Comparison of ENCODE assay signal across 10 cellular contexts in the genomic region with DNA sequence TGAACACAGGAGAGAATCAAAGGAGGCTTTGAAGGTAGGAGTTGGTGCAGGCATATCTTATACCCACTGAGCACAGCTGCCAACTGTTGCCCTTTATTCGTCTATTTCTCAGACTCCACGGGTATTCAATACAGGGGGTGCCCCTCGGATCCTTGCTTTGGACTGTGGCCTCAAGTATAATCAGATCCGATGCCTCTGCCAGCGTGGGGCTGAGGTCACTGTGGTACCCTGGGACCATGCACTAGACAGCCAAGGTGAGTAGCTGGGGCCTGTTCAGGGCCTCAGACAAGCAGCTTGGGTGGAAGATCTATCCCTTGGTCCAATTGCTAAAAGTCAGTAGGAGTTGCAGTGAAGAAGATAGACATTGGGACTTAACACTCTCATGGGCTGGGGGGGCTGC. TPM values are rescaled to one million over a fixed set of nuclear protein-coding genes. Genes with fewer than 3 reads are reported as not detected.
"Had no signal": no experiment of that assay in that cellular context is flagged by ENCODE, and none has a peak within 500 bp of the region (broad histone marks: within the 10 kb centered on the region; RNA-seq: fewer than 3 reads in every experiment).

No MANE protein-coding gene starts in this region.

- DNase-seq: GM23248, GOT3, H7, HCEC 1CT, KBM-7 had no signal

- H3K4me3 ChIP-seq: GM23248 had no signal

- H2AFZ ChIP-seq: GM23248 had no signal

- H3K27me3 Mint-ChIP-seq: IgD-negative memory B cell had no signal

- ATAC-seq: HepG2 had no signal

- H3K9me3 Mint-ChIP-seq: IgD-negative memory B cell had no signal

- H3K4me3 Mint-ChIP-seq: IgD-negative memory B cell had no signal

- H3K27ac ChIP-seq: GM23248, HL-60 had no signal

RNA-seq across cellular contexts. Expression of a gene that starts 40.4 kb away (rescaled TPM):
- total RNA-seq: GM23248 had no signal

RNA-seq across cellular contexts. Expression of a gene that starts 52.8 kb away (rescaled TPM):
- total RNA-seq: GM23248, H4, H7, HepG2, HT1080 had no signal
